Comparison of ENCODE assay signal across 13 cellular contexts in genomic region chr21:35136586-35137254, GRCh38.
DNase-seq lines count a peak whose midpoint lies in the region; ATAC-seq and TF ChIP-seq lines count a peak whose summit lies in the region.
"Had no signal": no experiment of that assay in that cellular context is flagged by ENCODE, and none has a peak within 500 bp of the region (broad histone marks: within the 10 kb centered on the region; RNA-seq: fewer than 3 reads in every experiment).

No MANE protein-coding gene starts in this region.

- 67% methylated on average over 1 of the region's 1 CpG for WGBS in HUES64

- no peaks in the 10 kb centered on the region for H3K36me3 Mint-ChIP-seq in MCF 10A (ENCODE audit: insufficient read depth, unreplicated experiment)

- H3K27ac ChIP-seq in ACC112 (ENCODE audit: low read depth, low read length): no peak overlapping the region
- H3K27ac ChIP-seq in HUES64 (ENCODE audit: low read depth, low read length): no peak overlapping the region
- H3K27ac ChIP-seq in left lung: peak overlapping the region in 1 of 2 donors; percentile 13

- no peaks in the 10 kb centered on the region for H3K79me2 ChIP-seq in ACC112 (ENCODE audit: control insufficient read depth, insufficient read depth, low read length, unreplicated experiment)

- POLR2A ChIA-PET in MCF 10A (lab: Yijun Ruan, JAX): interaction anchor here (0.8 to 1.7 kb wide), 9 partner anchors 13 to 253 kb away, joined by 3 to 7 read pairs (median 4); no protein-coding TSS in a partner anchor

- no TSS peak for BruUV-seq in MCF 10A (replicated peaks; lab: Mats Ljungman, UMichigan)

- H3K4me1 ChIP-seq in ACC112 (ENCODE audit: control insufficient read depth, insufficient read depth, low read length, unreplicated experiment) (peaks cover 24% of the 10 kb centered on the region), HUES64 (ENCODE audit: insufficient read depth, low read length) (peaks cover 20% of the 10 kb centered on the region), left lung (peaks cover 0 to 10% of the 10 kb centered on the region in 2 donors)

- TF ChIP-seq CTCF in MCF 10A (IDR thresholded peaks at IDR 0.05; ENCODE audit: unreplicated experiment) (no peak), left lung (IDR thresholded peaks at IDR 0.05) (no peak), GM10266 (IDR thresholded peaks at IDR 0.05; ENCODE audit: control insufficient read depth, insufficient read depth, low read depth, missing control alignments) (no peak)

- H3K4me3 ChIP-seq in ACC112 (ENCODE audit: low read depth, low read length) (no peak overlapping the region), HUES64 (ENCODE audit: low read length) (no peak overlapping the region), left lung (no peak overlapping the region)
- H3K4me3 ChIP-seq: GM12878 had no signal

- H3K9me3 ChIP-seq in HUES64 (ENCODE audit: insufficient read depth, low read depth, low read length) (no peaks in the 10 kb centered on the region), left lung (no peaks in the 10 kb centered on the region)

- no peaks in the 10 kb centered on the region for H3K27me3 Mint-ChIP-seq in MCF 10A (ENCODE audit: insufficient read depth, unreplicated experiment)

- CTCF ChIA-PET in MCF 10A (lab: Yijun Ruan, JAX): no interaction called here

- DNase-seq in MCF 10A (ENCODE audit: unreplicated experiment) (peak; percentile 37), left lung (no peak), NCI-H2171 (lab: John Stamatoyannopoulos, UW) (no peak), NCI-H2227 (lab: John Stamatoyannopoulos, UW; ENCODE audit: unreplicated experiment) (no peak), GM10266 (ENCODE audit: extremely low spot score) (no peak)
- DNase-seq: activated T-cell treated with anti-CD3 and anti-CD28 coated beads, Interleukin-2, amount 50 U/mL, for 72 hours; NCI-H2227 treated with DMSO at 0.1 percent for 48 hours; stimulated activated CD4-positive, alpha-beta T cell treated with anti-CD3 and anti-CD28 coated beads, Interleukin-2, amount 100 ng/mL, for 24 hours had no signal

- intact Hi-C loops in MCF 10A (cut with micrococcal nuclease) (no loop called here), left lung (cut with DNase I) (no loop called here)

- peak overlapping the region; percentile 79 for H2AFZ ChIP-seq in ACC112 (ENCODE audit: low read length, unreplicated experiment)

- no peak overlapping the region for H3K4me3 Mint-ChIP-seq in MCF 10A (ENCODE audit: unreplicated experiment)
- H3K4me3 Mint-ChIP-seq: activated T-cell treated with anti-CD3 and anti-CD28 coated beads, Interleukin-2, amount 50 U/mL, for 72 hours; T-helper 2 cell treated with Interferon-gamma antibody and Interleukin-4, amounts not matched to agents 5 μg/mL and 100 μg/mL, for 36 hours had no signal

- H3K9ac ChIP-seq in HUES64 (ENCODE audit: low read depth, low read length): peak overlapping the region; percentile 12; the same call in 1 of the 2 replicates

- H3K9me3 Mint-ChIP-seq in MCF 10A (ENCODE audit: unreplicated experiment): no peaks in the 10 kb centered on the region
- H3K9me3 Mint-ChIP-seq: T-helper 2 cell treated with Interferon-gamma antibody and Interleukin-4, amounts not matched to agents 5 μg/mL and 100 μg/mL, for 36 hours had no signal

- peaks cover 25% of the 10 kb centered on the region for H3K4me1 Mint-ChIP-seq in MCF 10A (ENCODE audit: insufficient read depth, unreplicated experiment)

- H3K27ac Mint-ChIP-seq in MCF 10A (ENCODE audit: low read depth, unreplicated experiment): peak overlapping the region; percentile 86
- H3K27ac Mint-ChIP-seq: activated T-cell treated with anti-CD3 and anti-CD28 coated beads, Interleukin-2, amount 50 U/mL, for 72 hours; T-helper 2 cell treated with Interferon-gamma antibody and Interleukin-4, amounts not matched to agents 5 μg/mL and 100 μg/mL, for 36 hours had no signal

- H3K36me3 ChIP-seq in ACC112 (ENCODE audit: insufficient read depth, low read length) (no peaks in the 10 kb centered on the region), HUES64 (ENCODE audit: insufficient read depth, low read length) (no peaks in the 10 kb centered on the region), left lung (no peaks in the 10 kb centered on the region)

- ATAC-seq in left lung: peak; percentile 73
- no peak for ATAC-seq in HG02642 (IDR thresholded peaks at IDR 0.05; ENCODE audit: poor library complexity, unreplicated experiment)
- ATAC-seq: activated T-cell treated with anti-CD3 and anti-CD28 coated beads, Interleukin-2, amount 50 U/mL, for 72 hours; GM12878 had no signal

- H3K27me3 ChIP-seq in ACC112 (ENCODE audit: insufficient read depth, low read length) (no peaks in the 10 kb centered on the region), HUES64 (ENCODE audit: insufficient read depth, low read length) (no peaks in the 10 kb centered on the region), left lung (no peaks in the 10 kb centered on the region)
